In genomic region chr1:110208916-110209650, GRCh38 we compare ENCODE assay signal across 2 cellular contexts.
TF ChIP-seq lines count a peak whose summit lies in the region.

No MANE protein-coding gene starts in this region.

TF ChIP-seq in A549, 52 proteins besides CTCF, POLR2A, EP300 and RAD21:
- TF ChIP-seq POLR2AphosphoS2 (conservative IDR thresholded peaks at IDR 0.05; ENCODE audit: low read length), result no peak
- TF ChIP-seq MAZ (IDR thresholded peaks at IDR 0.05; ENCODE audit: borderline replicate concordance, low read depth, low read length), result no peak
- TF ChIP-seq ESRRA (IDR thresholded peaks at IDR 0.05; ENCODE audit: borderline replicate concordance, low read length), result no peak
- no peak for TF ChIP-seq FOXS1 (CRISPR knock-in tag; IDR thresholded peaks at IDR 0.05)
- TF ChIP-seq GATA3 (IDR thresholded peaks at IDR 0.05; ENCODE audit: borderline replicate concordance), result no peak
- no peak for TF ChIP-seq ZNF302 (CRISPR knock-in tag; IDR thresholded peaks at IDR 0.05)

TF ChIP-seq in GM12878, 131 proteins besides CTCF, POLR2A, EP300 and RAD21 (continued from another document):
- TF ChIP-seq CBFB (IDR thresholded peaks at IDR 0.05; ENCODE audit: low read depth), result no peak
- TF ChIP-seq RB1 (IDR thresholded peaks at IDR 0.05; ENCODE audit: borderline replicate concordance), result no peak
- no peak for TF ChIP-seq KAT2A (conservative IDR thresholded peaks at IDR 0.05; ENCODE audit: control insufficient read depth, low read depth, low read length)
TF ChIP-seq in GM12878: peak in this region for 0.
